Comparison of ENCODE assay signal across 2 cellular contexts in the genomic region with DNA sequence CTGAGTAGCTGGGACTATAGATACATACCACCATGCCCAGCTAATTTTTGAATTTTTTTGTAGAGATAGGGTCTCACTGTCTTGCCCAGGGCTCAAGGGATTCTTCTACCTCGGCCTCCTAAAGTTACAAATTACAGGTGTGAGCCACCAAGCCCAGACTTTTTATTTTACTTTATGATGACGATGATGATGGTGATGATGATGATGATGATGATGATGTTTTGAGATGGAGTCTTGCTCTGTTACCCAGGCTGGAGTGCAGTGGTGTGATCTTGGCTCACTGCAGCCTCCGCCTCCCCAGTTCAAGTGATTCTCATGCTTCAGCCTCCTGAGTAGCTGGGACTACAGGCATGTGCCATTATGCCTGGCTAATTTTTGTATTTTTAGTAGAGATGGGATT. TPM values are rescaled to one million over a fixed set of nuclear protein-coding genes. Genes with fewer than 3 reads are reported as not detected.
"Had no signal": no experiment of that assay in that cellular context is flagged by ENCODE, and none has a peak within 500 bp of the region (broad histone marks: within the 10 kb centered on the region; RNA-seq: fewer than 3 reads in every experiment).

No MANE protein-coding gene starts in this region.

RNA-seq across cellular contexts. Expression of a gene that starts 27.5 kb away (rescaled TPM):
- total RNA-seq: GM12878 had no signal
- polyA plus RNA-seq: GM12878 had no signal

RNA-seq across cellular contexts. Expression of a gene that starts 40.5 kb away (rescaled TPM):
- total RNA-seq: G401 had no signal
- polyA plus RNA-seq: GM12878 had no signal
